In genomic region chr2:158191569-158191968, GRCh38 we compare ENCODE assay signal across 9 cellular contexts.
DNase-seq lines count a peak whose midpoint lies in the region; ATAC-seq and TF ChIP-seq lines count a peak whose summit lies in the region.
"Had no signal": no experiment of that assay in that cellular context is flagged by ENCODE, and none has a peak within 500 bp of the region (broad histone marks: within the 10 kb centered on the region; RNA-seq: fewer than 3 reads in every experiment).

No MANE protein-coding gene starts in this region.

- H3K4me1 Mint-ChIP-seq in activated T-helper 2 cell treated with anti-CD3 and anti-CD28 coated beads, Interferon-gamma antibody, Interleukin-2, Interleukin-4, amounts not matched to agents 10 μg/mL and 5 μg/mL and 100 μg/mL, durations not matched to agents 14 hours and 24 hours and 36 hours (ENCODE audit: low read depth) = peaks cover 31% of the 10 kb centered on the region

- H3K36me3 ChIP-seq in ovary (no peaks in the 10 kb centered on the region), H7 (replicated peaks; ENCODE audit: control insufficient read depth, insufficient read depth, low read length) (no peaks in the 10 kb centered on the region)

- DNase-seq in NCI-H1092 treated with DMSO at 0.1 percent for 48 hours (lab: John Stamatoyannopoulos, UW) = peak; percentile 38
- no peak for DNase-seq in NCI-H1092 (lab: John Stamatoyannopoulos, UW)
- peak; percentile 42 for DNase-seq in SW480 (ENCODE audit: low spot score)
- no peak for DNase-seq in ovary
- DNase-seq in H7 = no peak
- DNase-seq in activated T-helper 2 cell treated with anti-CD3 and anti-CD28 coated beads, Interferon-gamma antibody, Interleukin-2, Interleukin-4, amounts not matched to agents 10 μg/mL and 5 μg/mL and 100 μg/mL, durations not matched to agents 14 hours and 24 hours and 36 hours (ENCODE audit: low spot score) = no peak
- DNase-seq in sciatic nerve (ENCODE audit: low spot score) = no peak

- intact Hi-C loops in ovary (cut with DNase I) (no loop called here), sciatic nerve (cut with DNase I) (no loop called here)
- intact Hi-C loops in activated T-helper 2 cell treated with anti-CD3 and anti-CD28 coated beads, Interferon-gamma antibody, Interleukin-2, Interleukin-4, amounts not matched to agents 10 μg/mL and 5 μg/mL and 100 μg/mL, durations not matched to agents 14 hours and 24 hours and 36 hours (cut with micrococcal nuclease) = loop anchor here (2.0 to 5.0 kb wide), 4 partner anchors 265 to 931 kb away; partner anchors contain the start of genes CCDC148 and PKP4

- H3K9me3 Mint-ChIP-seq in activated T-helper 2 cell treated with anti-CD3 and anti-CD28 coated beads, Interferon-gamma antibody, Interleukin-2, Interleukin-4, amounts not matched to agents 10 μg/mL and 5 μg/mL and 100 μg/mL, durations not matched to agents 14 hours and 24 hours and 36 hours = no peaks in the 10 kb centered on the region

- H3K36me3 Mint-ChIP-seq in activated T-helper 2 cell treated with anti-CD3 and anti-CD28 coated beads, Interferon-gamma antibody, Interleukin-2, Interleukin-4, amounts not matched to agents 10 μg/mL and 5 μg/mL and 100 μg/mL, durations not matched to agents 14 hours and 24 hours and 36 hours (ENCODE audit: low read depth) = no peaks in the 10 kb centered on the region

- H3K27ac Mint-ChIP-seq in activated T-helper 2 cell treated with anti-CD3 and anti-CD28 coated beads, Interferon-gamma antibody, Interleukin-2, Interleukin-4, amounts not matched to agents 10 μg/mL and 5 μg/mL and 100 μg/mL, durations not matched to agents 14 hours and 24 hours and 36 hours = no peak overlapping the region

- H3K27me3 ChIP-seq in ovary (no peaks in the 10 kb centered on the region), H7 (ENCODE audit: control insufficient read depth, insufficient read depth, low read length) (no peaks in the 10 kb centered on the region)

- TF ChIP-seq EP300 in ovary (IDR thresholded peaks at IDR 0.05) = no peak

- peak; percentile 31 for ATAC-seq in HG02798 (IDR thresholded peaks at IDR 0.05; ENCODE audit: poor library complexity, unreplicated experiment)
- no peak for ATAC-seq in sciatic nerve

- peak overlapping the region in 1 of 2 donors; percentile 12 for H3K27ac ChIP-seq in ovary
- H3K27ac ChIP-seq: VCaP had no signal

- no peak for TF ChIP-seq POLR2A in ovary (IDR thresholded peaks at IDR 0.05)

- WGBS in ovary, 3 donors = 0 to 2% (median 1%) methylated on average over 2 of the region's 2 CpGs

- TF ChIP-seq CTCF in ovary (IDR thresholded peaks at IDR 0.05) = no peak

- no peaks in the 10 kb centered on the region for H3K9me3 ChIP-seq in ovary

- no peak overlapping the region for H3K4me3 Mint-ChIP-seq in activated T-helper 2 cell treated with anti-CD3 and anti-CD28 coated beads, Interferon-gamma antibody, Interleukin-2, Interleukin-4, amounts not matched to agents 10 μg/mL and 5 μg/mL and 100 μg/mL, durations not matched to agents 14 hours and 24 hours and 36 hours (ENCODE audit: low read depth)

- H3K27me3 Mint-ChIP-seq in activated T-helper 2 cell treated with anti-CD3 and anti-CD28 coated beads, Interferon-gamma antibody, Interleukin-2, Interleukin-4, amounts not matched to agents 10 μg/mL and 5 μg/mL and 100 μg/mL, durations not matched to agents 14 hours and 24 hours and 36 hours (ENCODE audit: low read depth) = peaks cover 29% of the 10 kb centered on the region

- H3K4me3 ChIP-seq in ovary (peak overlapping the region; percentile 6), H7 (ENCODE audit: insufficient read depth, low read depth, low read length) (no peak overlapping the region)

- no peaks in the 10 kb centered on the region for H3K4me1 ChIP-seq in ovary (ENCODE audit: insufficient read depth)

Comparison
In these comparisons a context has a peak if more than half of its experiments do, and no peak if none do; other contexts are left out.
1. DNase-seq: peak in NCI-H1092 treated with DMSO at 0.1 percent for 48 hours (single experiment) and SW480 (single experiment); none in NCI-H1092 (single experiment), ovary (0 of 5), H7 (single experiment), activated T-helper 2 cell treated with anti-CD3 and anti-CD28 coated beads, Interferon-gamma antibody, Interleukin-2, Interleukin-4, amounts not matched to agents 10 μg/mL and 5 μg/mL and 100 μg/mL, durations not matched to agents 14 hours and 24 hours and 36 hours (single experiment) and sciatic nerve (single experiment).